Comparison of ENCODE assay signal across 11 cellular contexts in the genomic region with DNA sequence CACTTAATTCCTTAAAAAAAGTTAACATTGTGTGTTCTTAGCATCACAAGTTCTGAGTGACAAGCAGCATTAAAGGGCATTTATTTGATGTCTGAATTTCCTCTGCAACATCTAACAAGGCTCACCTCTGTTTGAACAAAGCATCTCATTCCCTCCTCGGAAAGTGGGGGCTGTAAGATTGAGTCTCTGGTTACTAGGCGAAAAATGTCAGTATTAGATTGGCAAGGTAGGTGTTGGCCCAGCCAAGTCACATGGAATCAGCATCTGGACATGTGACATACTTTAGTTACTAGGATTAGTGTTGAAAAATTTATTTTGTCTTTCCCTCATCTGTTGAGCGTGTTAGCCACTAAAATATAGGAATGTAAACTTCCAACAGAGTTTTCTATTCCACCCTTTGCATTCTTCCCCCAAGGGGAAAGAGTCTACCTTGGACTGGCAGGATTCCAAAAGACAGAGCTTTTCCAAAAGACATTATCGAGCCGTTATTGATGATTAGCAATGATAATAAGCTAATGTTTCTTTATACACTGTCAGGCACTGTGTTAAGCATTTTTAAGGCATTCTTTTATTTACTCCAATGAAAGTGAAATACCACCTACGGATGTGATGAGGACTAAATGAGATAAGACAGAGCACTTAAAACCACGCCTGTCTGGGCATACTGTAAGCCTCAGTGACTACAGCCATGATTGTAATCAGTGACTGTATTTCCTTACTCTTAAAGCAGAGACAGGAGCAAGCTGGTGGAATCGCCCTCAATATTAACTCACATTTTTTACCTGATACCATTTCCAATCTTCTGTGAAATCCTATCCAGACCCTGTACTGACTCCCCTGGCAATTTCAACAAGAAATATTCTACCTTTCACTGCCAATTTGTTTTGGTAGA.
DNase-seq lines count a peak whose midpoint lies in the region; ATAC-seq and TF ChIP-seq lines count a peak whose summit lies in the region.
"Had no signal": no experiment of that assay in that cellular context is flagged by ENCODE, and none has a peak within 500 bp of the region (broad histone marks: within the 10 kb centered on the region; RNA-seq: fewer than 3 reads in every experiment).

No MANE protein-coding gene starts in this region.

- no peak overlapping the region for H3K27ac ChIP-seq in right lobe of liver
- H3K27ac ChIP-seq: VCaP had no signal

- no peaks in the 10 kb centered on the region for H3K27me3 ChIP-seq in right lobe of liver

- no peaks in the 10 kb centered on the region for H3K36me3 Mint-ChIP-seq in Calu3 (ENCODE audit: insufficient read depth, unreplicated experiment)
- peaks cover 6% of the 10 kb centered on the region for H3K36me3 Mint-ChIP-seq in T-cell
- H3K36me3 Mint-ChIP-seq in effector memory CD8-positive, alpha-beta T cell (ENCODE audit: insufficient read depth), result no peaks in the 10 kb centered on the region
- no peaks in the 10 kb centered on the region for H3K36me3 Mint-ChIP-seq in glutamatergic neuron (ENCODE audit: unreplicated experiment)

- ATAC-seq in GM21737 (IDR thresholded peaks at IDR 0.05; ENCODE audit: unreplicated experiment) (peak; percentile 68), T-cell (replicated peaks in 1 of 4) (peak; percentile 55 to 83 (median 76)), right lobe of liver (peak in 3 of 4 donors; percentile 32 to 54 (median 34))
- no peak for ATAC-seq in effector memory CD8-positive, alpha-beta T cell (replicated peaks)

- no peak overlapping the region for H3K4me3 ChIP-seq in right lobe of liver

- CTCF ChIA-PET in Calu3 (lab: Charles Lee) (no interaction called here), T-cell (lab: Charles Lee) (no interaction called here)

- intact Hi-C loops in Calu3 (cut with micrococcal nuclease; ENCODE audit: unreplicated experiment), result no loop called here
- intact Hi-C loops in right lobe of liver (cut with DNase I), result no loop called here

- H3K4me3 Mint-ChIP-seq in Calu3 (ENCODE audit: low read depth, unreplicated experiment) (peak overlapping the region; percentile 66), T-cell (peak overlapping the region; percentile 31 to 64 (median 50)), glutamatergic neuron (ENCODE audit: unreplicated experiment) (no peak overlapping the region)
- no peak overlapping the region for H3K4me3 Mint-ChIP-seq in effector memory CD8-positive, alpha-beta T cell

- peaks cover 12% of the 10 kb centered on the region for H3K4me1 Mint-ChIP-seq in Calu3 (ENCODE audit: low read depth, unreplicated experiment)
- H3K4me1 Mint-ChIP-seq in T-cell, result peaks cover 17 to 20% (median 18%) of the 10 kb centered on the region in 3 donors
- peaks cover 0 to 3% of the 10 kb centered on the region in 2 donors for H3K4me1 Mint-ChIP-seq in effector memory CD8-positive, alpha-beta T cell (ENCODE audit: low read depth in 2 of 2)
- no peaks in the 10 kb centered on the region for H3K4me1 Mint-ChIP-seq in glutamatergic neuron (ENCODE audit: low read depth, unreplicated experiment)

- H3K4me1 ChIP-seq in right lobe of liver, result no peaks in the 10 kb centered on the region

- no peak for TF ChIP-seq CTCF in Calu3 (IDR thresholded peaks at IDR 0.05; ENCODE audit: unreplicated experiment)
- no peak for TF ChIP-seq CTCF in right lobe of liver (IDR thresholded peaks at IDR 0.05)
- TF ChIP-seq CTCF in glutamatergic neuron (IDR thresholded peaks at IDR 0.05; ENCODE audit: partially characterized antibody, unreplicated experiment), result no peak

- H3K9me3 Mint-ChIP-seq in Calu3 (ENCODE audit: low read depth, unreplicated experiment), result no peaks in the 10 kb centered on the region
- H3K9me3 Mint-ChIP-seq in T-cell, result peaks cover 0 to 2% (median 0%) of the 10 kb centered on the region in 3 donors
- H3K9me3 Mint-ChIP-seq in effector memory CD8-positive, alpha-beta T cell, result peaks cover 0 to 2% of the 10 kb centered on the region in 2 donors
- H3K9me3 Mint-ChIP-seq in glutamatergic neuron (ENCODE audit: unreplicated experiment), result no peaks in the 10 kb centered on the region

- no peak for DNase-seq in Calu3
- no peak for DNase-seq in T-cell
- DNase-seq in right lobe of liver, result no peak
- no peak for DNase-seq in effector memory CD8-positive, alpha-beta T cell
- no peak for DNase-seq in midbrain (lab: John Stamatoyannopoulos, UW)
- no peak for DNase-seq in Kasumi-1 (lab: John Stamatoyannopoulos, UW)
- DNase-seq in glutamatergic neuron, result no peak
- DNase-seq: central memory CD4-positive, alpha-beta T cell; NCI-H2107 had no signal

- 76% methylated on average over 8 of the region's 8 CpGs for WGBS in right lobe of liver (ENCODE audit: insufficient coverage, low coverage, low lambda C conversion rate, missing lambda C conversion rate)

- no peaks in the 10 kb centered on the region for H3K27me3 Mint-ChIP-seq in Calu3 (ENCODE audit: unreplicated experiment)
- H3K27me3 Mint-ChIP-seq in T-cell, result no peaks in the 10 kb centered on the region
- no peaks in the 10 kb centered on the region for H3K27me3 Mint-ChIP-seq in effector memory CD8-positive, alpha-beta T cell
- no peaks in the 10 kb centered on the region for H3K27me3 Mint-ChIP-seq in glutamatergic neuron (ENCODE audit: unreplicated experiment)

- H3K9me3 ChIP-seq in right lobe of liver, result no peaks in the 10 kb centered on the region

- H3K36me3 ChIP-seq in right lobe of liver, result no peaks in the 10 kb centered on the region

- TF ChIP-seq POLR2A in right lobe of liver (IDR thresholded peaks at IDR 0.05), result no peak

- POLR2A ChIA-PET in T-cell (lab: Charles Lee), result no interaction called here

- H3K27ac Mint-ChIP-seq in Calu3 (ENCODE audit: unreplicated experiment) (peak overlapping the region; percentile 75), T-cell (peak overlapping the region; percentile 72 to 84), glutamatergic neuron (ENCODE audit: unreplicated experiment) (no peak overlapping the region)
- no peak overlapping the region for H3K27ac Mint-ChIP-seq in effector memory CD8-positive, alpha-beta T cell

- BruUV-seq in Calu3 (replicated peaks; lab: Mats Ljungman, UMichigan), result no TSS peak

Comparison
In these comparisons a context has a peak if more than half of its experiments do, and no peak if none do; other contexts are left out.
1. H3K27ac Mint-ChIP-seq: peak in Calu3 (single experiment) and T-cell (2 of 2); none in effector memory CD8-positive, alpha-beta T cell (0 of 2) and glutamatergic neuron (single experiment).
2. H3K4me3 Mint-ChIP-seq: peak in Calu3 (single experiment) and T-cell (3 of 3); none in effector memory CD8-positive, alpha-beta T cell (0 of 2) and glutamatergic neuron (single experiment).